8 cellular contexts compared by ENCODE assay signal in genomic region chr5:139633295-139634027, GRCh38. TPM values are rescaled to one million over a fixed set of nuclear protein-coding genes. Genes with fewer than 3 reads are reported as not detected.
DNase-seq lines count a peak whose midpoint lies in the region; ATAC-seq and TF ChIP-seq lines count a peak whose summit lies in the region.

No MANE protein-coding gene starts in this region.

- H3K36me3 Mint-ChIP-seq in chondrocyte (ENCODE audit: low read depth) = peaks cover 6% of the 10 kb centered on the region

- peaks cover 42% of the 10 kb centered on the region for H3K4me1 Mint-ChIP-seq in chondrocyte (ENCODE audit: low read depth)

- ATAC-seq in HG02870 (IDR thresholded peaks at IDR 0.05; ENCODE audit: unreplicated experiment) = peak; percentile 23
- ATAC-seq in GM21390 (IDR thresholded peaks at IDR 0.05; ENCODE audit: unreplicated experiment) = no peak

- DNase-seq in DMS53 treated with DMSO at 0.1 percent for 48 hours (lab: John Stamatoyannopoulos, UW; ENCODE audit: unreplicated experiment) (peak; percentile 90), NCI-H460 (ENCODE audit: extremely low read depth, low read depth) (peak; percentile 78), chondrocyte (ENCODE audit: low spot score) (no peak), left kidney (ENCODE audit: low read depth, low spot score) (peak; percentile 92)
- DNase-seq in activated CD4-positive, CD25-positive, alpha-beta regulatory T cell treated with anti-CD3 and anti-CD28 coated beads, Interleukin-2, amount 50 U/mL, for 72 hours = peak; percentile 70
- DNase-seq in stimulated activated CD4-positive, alpha-beta T cell treated with anti-CD3 and anti-CD28 coated beads, Interleukin-4, amount 100 ng/mL, for 24 hours = peak; percentile 70

- no peaks in the 10 kb centered on the region for H3K27me3 Mint-ChIP-seq in chondrocyte (ENCODE audit: low read depth)

- TF ChIP-seq CTCF in chondrocyte (IDR thresholded peaks at IDR 0.05) = peak; percentile 96

- H3K27ac Mint-ChIP-seq in chondrocyte (ENCODE audit: unreplicated experiment) = peak overlapping the region; percentile 80

- no peaks in the 10 kb centered on the region for H3K9me3 Mint-ChIP-seq in chondrocyte (ENCODE audit: low read depth)

- H3K4me3 Mint-ChIP-seq in chondrocyte (ENCODE audit: unreplicated experiment) = no peak overlapping the region

RNA-seq across cellular contexts. Expression of gene CXXC5, which starts 14.7 kb away (rescaled TPM):
- total RNA-seq in NCI-H460 (2014; rRNA removed; shearing (Covaris generic)) = 11.4 and 13.2 TPM in 2 replicates
- polyA plus RNA-seq in NCI-H460 (2014; cell fraction: nucleus; rRNA removed) = 11.2 and 18.7 TPM in 2 replicates
- 144 to 193 TPM (median 145 TPM) in 3 replicates for total RNA-seq in chondrocyte

Comparison
In these comparisons a context has a peak if more than half of its experiments do, and no peak if none do; other contexts are left out.
1. RNA of gene CXXC5, which starts 14.7 kb away (total RNA-seq): 144 to 193 TPM in chondrocyte; 11.4 to 13.2 TPM in NCI-H460; every median in the first group is over 10 times any median in the second.